Comparison of ENCODE assay signal across 27 cellular contexts in genomic region chr4:75207902-75208301, GRCh38.
"Had no signal": no experiment of that assay in that cellular context is flagged by ENCODE, and none has a peak within 500 bp of the region (broad histone marks: within the 10 kb centered on the region; RNA-seq: fewer than 3 reads in every experiment).

No MANE protein-coding gene starts in this region.

- ATAC-seq: naive thymus-derived CD4-positive, alpha-beta T cell; natural killer cell; psoas muscle; right cardiac atrium; right lobe of liver; stimulated activated memory B cell treated with anti-CD40 and anti-IgM and Interleukin-4, amounts not matched to agents 10 μg/mL and 1 μg/mL and 100 μg/mL, for 72 hours; stimulated activated naive CD8-positive, alpha-beta T cell treated with anti-CD3 and anti-CD28 coated beads, Interleukin-15, amount 100 ng/mL, for 72 hours; stimulated activated naive CD8-positive, alpha-beta T cell treated with anti-CD3 and anti-CD28 coated beads, Interleukin-15, Interleukin-2, amounts not matched to agents 100 U/mL and 50 U/mL, for 24 hours; upper lobe of right lung had no signal

- H3K27ac ChIP-seq: neural progenitor cell, ovary, parathyroid adenoma, psoas muscle, right lobe of liver, sigmoid colon, spleen, testis, tibial artery, transverse colon, upper lobe of right lung, uterus had no signal

- FAIRE-seq: small intestine had no signal

- H3K4me3 ChIP-seq: neural progenitor cell, ovary, psoas muscle, right lobe of liver, sigmoid colon, spleen, testis, tibial artery, transverse colon, upper lobe of right lung, uterus had no signal

- H3K9me3 ChIP-seq: ovary, psoas muscle, right lobe of liver, sigmoid colon, spleen, testis, tibial artery, transverse colon, upper lobe of right lung, uterus had no signal

- H3K36me3 ChIP-seq: neural progenitor cell, ovary, right lobe of liver, sigmoid colon, spleen, tibial artery, transverse colon, upper lobe of right lung, uterus had no signal

- H3K27me3 ChIP-seq: neural progenitor cell, ovary, right lobe of liver, sigmoid colon, spleen, testis, tibial artery, transverse colon, upper lobe of right lung, uterus had no signal

- H3K4me1 ChIP-seq: parathyroid adenoma, psoas muscle, right lobe of liver, sigmoid colon, spleen, testis, tibial artery, transverse colon, upper lobe of right lung, uterus had no signal

- DNase-seq: naive thymus-derived CD4-positive, alpha-beta T cell; natural killer cell; occipital lobe; ovary; posterior cingulate gyrus; psoas muscle; right cardiac atrium; right lobe of liver; sigmoid colon; small intestine; stimulated activated CD4-positive, alpha-beta T cell treated with anti-CD3 and anti-CD28 coated beads, Interleukin-12 subunit alpha, Interleukin-12 subunit beta, amount 100 ng/mL, for 4 hours; stimulated activated CD4-positive, alpha-beta T cell treated with anti-CD3 and anti-CD28 coated beads, Interleukin-1b, Interleukin-23, amount 100 ng/mL, for 48 hours; stimulated activated CD4-positive, alpha-beta T cell treated with anti-CD3 and anti-CD28 coated beads, Interleukin-4, amount 100 ng/mL, for 1 hour; stimulated activated CD4-positive, alpha-beta T cell treated with anti-CD3 and anti-CD28 coated beads, Interleukin-4, amount 100 ng/mL, for 4 hours; stimulated activated CD8-positive, alpha-beta memory T cell treated with anti-CD3 and anti-CD28 coated beads, Interleukin-4, amount 100 ng/mL, for 48 hours; stimulated activated naive CD4-positive, alpha-beta T cell; stimulated activated naive CD8-positive, alpha-beta T cell treated with anti-CD3 and anti-CD28 coated beads, Interleukin-15, amount 100 ng/mL, for 72 hours; stimulated activated naive CD8-positive, alpha-beta T cell treated with anti-CD3 and anti-CD28 coated beads, Interleukin-15, Interleukin-2, amounts not matched to agents 100 U/mL and 50 U/mL, for 24 hours; testis; tibial artery; transverse colon; upper lobe of right lung; uterus had no signal
